In genomic region chr6:33319939-33320314, GRCh38 we compare ENCODE assay signal across 1 cellular context.
TF ChIP-seq lines count a peak whose summit lies in the region.

No MANE protein-coding gene starts in this region.

TF ChIP-seq in H1, 55 proteins besides CTCF, POLR2A, EP300 and RAD21:
- TF ChIP-seq SP4 (IDR thresholded peaks at IDR 0.05; ENCODE audit: low read length) (no peak), GABPA (IDR thresholded peaks at IDR 0.05; ENCODE audit: borderline replicate concordance, insufficient read depth, low read length) (no peak), TEAD4 (IDR thresholded peaks at IDR 0.05; ENCODE audit: low read depth, low read length) (no peak), ATF2 (IDR thresholded peaks at IDR 0.05; ENCODE audit: low read length) (no peak), TAF1 (IDR thresholded peaks at IDR 0.05; ENCODE audit: low read depth, low read length) (no peak), CEBPB (IDR thresholded peaks at IDR 0.05; ENCODE audit: low read depth, low read length) (no peak), CHD2 (IDR thresholded peaks at IDR 0.05; ENCODE audit: low read length) (no peak)
